Comparison of ENCODE assay signal across 27 cellular contexts in genomic region chr10:21309427-21309826, GRCh38.
"Had no signal": no experiment of that assay in that cellular context is flagged by ENCODE, and none has a peak within 500 bp of the region (broad histone marks: within the 10 kb centered on the region; RNA-seq: fewer than 3 reads in every experiment).

No MANE protein-coding gene starts in this region.

- H3K27ac Mint-ChIP-seq: activated naive CD4-positive, alpha-beta T cell treated with anti-CD3 and anti-CD28 coated beads, Interleukin-2, amount 50 U/mL, for 24 hours; dendritic cell treated with granulocyte-macrophage colony-stimulating factor and Interleukin-4, amounts not matched to agents 40 ng/mL and 50 ng/mL, for 4 days; stimulated activated memory B cell treated with anti-CD40 and anti-IgM and Interleukin-4, amounts not matched to agents 10 μg/mL and 1 μg/mL and 100 μg/mL, for 72 hours had no signal

- H3K4me3 Mint-ChIP-seq: activated naive CD4-positive, alpha-beta T cell treated with anti-CD3 and anti-CD28 coated beads, Interleukin-2, amount 50 U/mL, for 24 hours; dendritic cell treated with granulocyte-macrophage colony-stimulating factor and Interleukin-4, amounts not matched to agents 40 ng/mL and 50 ng/mL, for 4 days; stimulated activated memory B cell treated with anti-CD40 and anti-IgM and Interleukin-4, amounts not matched to agents 10 μg/mL and 1 μg/mL and 100 μg/mL, for 72 hours had no signal

- H3K36me3 ChIP-seq: cardiac muscle cell, right lobe of liver, stomach, suprapubic skin, transverse colon had no signal

- H3K36me3 Mint-ChIP-seq: activated naive CD4-positive, alpha-beta T cell treated with anti-CD3 and anti-CD28 coated beads, Interleukin-2, amount 50 U/mL, for 24 hours; stimulated activated memory B cell treated with anti-CD40 and anti-IgM and Interleukin-4, amounts not matched to agents 10 μg/mL and 1 μg/mL and 100 μg/mL, for 72 hours had no signal

- H3K4me2 ChIP-seq: hepatocyte had no signal

- H3K27me3 ChIP-seq: body of pancreas, cardiac muscle cell, hepatocyte, right lobe of liver, stomach, suprapubic skin, transverse colon had no signal

- H3K4me1 ChIP-seq: right lobe of liver had no signal

- H3K27me3 Mint-ChIP-seq: activated naive CD4-positive, alpha-beta T cell treated with anti-CD3 and anti-CD28 coated beads, Interleukin-2, amount 50 U/mL, for 24 hours; dendritic cell treated with granulocyte-macrophage colony-stimulating factor and Interleukin-4, amounts not matched to agents 40 ng/mL and 50 ng/mL, for 4 days had no signal

- FAIRE-seq: urothelium cell line had no signal

- H3K9me3 ChIP-seq: body of pancreas, right lobe of liver, stomach, suprapubic skin, transverse colon had no signal

- H3K27ac ChIP-seq: body of pancreas, cardiac muscle cell, hepatocyte, right lobe of liver, skin epidermis, stomach, suprapubic skin, transverse colon, VCaP had no signal

- H3K79me2 ChIP-seq: hepatocyte had no signal

- H2AFZ ChIP-seq: hepatocyte had no signal

- ATAC-seq: body of pancreas; left cardiac atrium; right lobe of liver; stimulated activated memory B cell treated with anti-CD40 and anti-IgM and Interleukin-4, amounts not matched to agents 10 μg/mL and 1 μg/mL and 100 μg/mL, for 72 hours had no signal

- H3K9me3 Mint-ChIP-seq: activated naive CD4-positive, alpha-beta T cell treated with anti-CD3 and anti-CD28 coated beads, Interleukin-2, amount 50 U/mL, for 24 hours; dendritic cell treated with granulocyte-macrophage colony-stimulating factor and Interleukin-4, amounts not matched to agents 40 ng/mL and 50 ng/mL, for 4 days had no signal

- H3K4me3 ChIP-seq: body of pancreas, cardiac muscle cell, hepatocyte, right lobe of liver, skin epidermis, stomach, suprapubic skin, transverse colon had no signal

- H3K4me1 Mint-ChIP-seq: activated naive CD4-positive, alpha-beta T cell treated with anti-CD3 and anti-CD28 coated beads, Interleukin-2, amount 50 U/mL, for 24 hours; stimulated activated memory B cell treated with anti-CD40 and anti-IgM and Interleukin-4, amounts not matched to agents 10 μg/mL and 1 μg/mL and 100 μg/mL, for 72 hours had no signal

- DNase-seq: activated CD4-positive, alpha-beta T cell treated with anti-CD3 and anti-CD28 coated beads, Interleukin-2, amount 50 U/mL, for 1 hour; activated CD4-positive, CD25-positive, alpha-beta regulatory T cell treated with anti-CD3 and anti-CD28 coated beads, Interleukin-2, amount 50 U/mL, for 72 hours; activated gamma-delta T cell treated with Interleukin-2 at 50 U/mL for 16 hours; activated T-cell treated with anti-CD3 and anti-CD28 coated beads, Interleukin-2, amount 50 U/mL, for 1 hour; anterior cingulate cortex; body of pancreas; effector CD4-positive, alpha-beta T cell; erythroblast; foreskin melanocyte; glutamatergic neuron; islet precursor cell; left cardiac atrium; occipital lobe; posterior cingulate gyrus; right lobe of liver; stimulated activated CD4-positive, alpha-beta T cell treated with anti-CD3 and anti-CD28 coated beads, Interleukin-2, amount 100 ng/mL, for 24 hours; stomach; transverse colon had no signal
